10 cellular contexts compared by ENCODE assay signal in the genomic region with DNA sequence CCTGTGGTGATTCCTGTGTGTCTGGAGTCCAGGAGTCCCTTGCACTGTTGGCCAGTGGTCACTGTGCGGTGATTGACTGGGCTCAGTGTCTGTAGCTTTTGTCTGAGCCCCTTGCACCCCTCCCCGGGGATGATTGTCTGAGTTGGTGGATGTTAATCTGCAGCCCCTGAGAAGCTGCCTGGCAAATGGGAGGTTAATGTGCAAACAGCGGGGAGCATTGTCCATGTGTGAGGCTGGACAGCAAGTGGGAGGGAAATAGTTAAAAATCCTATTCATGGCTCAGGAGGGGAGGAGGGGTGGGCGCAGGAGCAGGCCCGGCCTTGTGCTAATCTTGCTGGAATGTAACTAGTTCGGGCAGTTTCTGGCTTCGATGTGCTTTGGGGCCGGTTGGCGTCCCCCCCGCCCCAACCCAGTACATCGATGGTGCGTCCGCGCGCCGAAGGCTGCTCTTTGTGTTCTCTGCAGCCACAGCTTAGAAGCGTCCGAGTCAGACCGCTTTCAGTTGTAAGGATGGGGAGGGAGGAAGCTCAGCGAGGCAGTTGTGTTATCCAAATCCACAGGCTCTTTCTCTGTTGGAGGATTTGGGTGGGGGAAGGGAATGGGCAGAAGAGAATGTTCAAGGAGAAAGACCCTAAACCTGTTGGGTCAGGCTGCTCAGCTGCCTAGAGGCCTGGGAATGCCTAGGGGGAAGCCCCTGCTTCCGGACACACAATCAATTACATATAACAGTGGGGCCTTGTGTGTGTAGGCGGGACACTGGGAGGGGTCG.
DNase-seq lines count a peak whose midpoint lies in the region; ATAC-seq and TF ChIP-seq lines count a peak whose summit lies in the region.
"Had no signal": no experiment of that assay in that cellular context is flagged by ENCODE, and none has a peak within 500 bp of the region (broad histone marks: within the 10 kb centered on the region; RNA-seq: fewer than 3 reads in every experiment).

No MANE protein-coding gene starts in this region.

- 39 to 48% (median 42%) methylated on average over 23 of the region's 23 CpGs for WGBS in psoas muscle, 3 donors

- no peaks in the 10 kb centered on the region for H3K9me3 Mint-ChIP-seq in WTC11

- H3K4me1 Mint-ChIP-seq in WTC11, result peaks cover 94% of the 10 kb centered on the region

- TF ChIP-seq CTCF in WTC11 (IDR thresholded peaks at IDR 0.05) (no peak), psoas muscle (IDR thresholded peaks at IDR 0.05) (no peak)

- intact Hi-C loops in left ventricle myocardium superior (cut with micrococcal nuclease) (no loop called here), psoas muscle (cut with DNase I) (no loop called here)

- no peaks in the 10 kb centered on the region for H3K36me3 ChIP-seq in psoas muscle (ENCODE audit: insufficient read depth in 1 of 2, low read depth in 1 of 2)

- no peaks in the 10 kb centered on the region for H3K9me3 ChIP-seq in psoas muscle

- peak overlapping the region; percentile 11 for H3K4me3 ChIP-seq in psoas muscle

- H3K27me3 ChIP-seq in psoas muscle (ENCODE audit: insufficient read depth in 3 of 3, low read length in 2 of 3), result no peaks in the 10 kb centered on the region

- H3K36me3 Mint-ChIP-seq in WTC11, result 0 out of 2 replicates have a peak, but pooled peaks cover 5% of the 10 kb centered on the region

- ATAC-seq in WTC11 (peak; percentile 61), left ventricle myocardium superior (peak; percentile 31), psoas muscle (peak in 1 of 4 donors; percentile 19), HG02571 (IDR thresholded peaks at IDR 0.05; ENCODE audit: unreplicated experiment) (no peak), HG02885 (IDR thresholded peaks at IDR 0.05; ENCODE audit: poor library complexity, unreplicated experiment) (no peak)

- H3K27me3 Mint-ChIP-seq in WTC11 (ENCODE audit: low read depth), result no peaks in the 10 kb centered on the region

- H3K4me1 ChIP-seq in psoas muscle, result peaks cover 25% of the 10 kb centered on the region

- CTCF ChIA-PET in WTC11 (lab: Charles Lee), result interaction anchor here (0.5 to 4.5 kb wide), 20 partner anchors 8 to 330 kb away, joined by 3 to 45 read pairs (median 6); a partner anchor contains a TSS

- no peak overlapping the region for H3K27ac ChIP-seq in psoas muscle

- H3K4me3 Mint-ChIP-seq in WTC11, result peak overlapping the region; percentile 68

- POLR2A ChIA-PET in WTC11 (lab: Charles Lee), result interaction anchor here (0.6 to 3.3 kb wide), 14 partner anchors 9 to 349 kb away, joined by 3 to 34 read pairs (median 5); no protein-coding TSS in a partner anchor

- peak overlapping the region; percentile 100 for H3K27ac Mint-ChIP-seq in WTC11

- DNase-seq in EL, result peak; percentile 71
- peak; percentile 85 for DNase-seq in WTC11 (ENCODE audit: low spot score)
- DNase-seq in left ventricle myocardium superior, result no peak
- DNase-seq in psoas muscle, result no peak
- DNase-seq in HUDEP-2 (lab: John Stamatoyannopoulos, UW; ENCODE audit: unreplicated experiment in 76 of 76), result no peak
- no peak for DNase-seq in effector CD4-positive, alpha-beta T cell
- DNase-seq: activated T-cell treated with anti-CD3 and anti-CD28 coated beads for 4 hours; stimulated activated CD4-positive, alpha-beta T cell treated with anti-CD3 and anti-CD28 coated beads, Interleukin-2, amount 100 ng/mL, for 24 hours had no signal

TF ChIP-seq in WTC11, 78 proteins besides CTCF, POLR2A, EP300 and RAD21 (continues in another document):
- TF ChIP-seq SMAD4 (CRISPR knock-in tag; IDR thresholded peaks at IDR 0.05) (no peak), HMGA2 (CRISPR knock-in tag; IDR thresholded peaks at IDR 0.05) (no peak), SMAD3 (CRISPR knock-in tag; IDR thresholded peaks at IDR 0.05; ENCODE audit: borderline replicate concordance) (no peak), CREB1 (CRISPR knock-in tag; IDR thresholded peaks at IDR 0.05) (no peak), NFATC4 (CRISPR knock-in tag; IDR thresholded peaks at IDR 0.05) (no peak), EMX1 (CRISPR knock-in tag; IDR thresholded peaks at IDR 0.05) (no peak), JUN (CRISPR knock-in tag; IDR thresholded peaks at IDR 0.05) (no peak), PRRX2 (CRISPR knock-in tag; IDR thresholded peaks at IDR 0.05) (no peak), OVOL2 (CRISPR knock-in tag; IDR thresholded peaks at IDR 0.05; ENCODE audit: borderline replicate concordance) (no peak), ATF1 (CRISPR knock-in tag; IDR thresholded peaks at IDR 0.05) (no peak), IRF2 (CRISPR knock-in tag; IDR thresholded peaks at IDR 0.05; ENCODE audit: borderline replicate concordance, low read depth) (no peak), MXD4 (CRISPR knock-in tag; IDR thresholded peaks at IDR 0.05; ENCODE audit: borderline replicate concordance) (no peak), FOXJ3 (CRISPR knock-in tag; IDR thresholded peaks at IDR 0.05; ENCODE audit: borderline replicate concordance) (no peak), FOXP1 (CRISPR knock-in tag; IDR thresholded peaks at IDR 0.05; ENCODE audit: borderline replicate concordance) (no peak), ELF4 (CRISPR knock-in tag; IDR thresholded peaks at IDR 0.05; ENCODE audit: low read depth) (no peak), GRHL2 (CRISPR knock-in tag; IDR thresholded peaks at IDR 0.05; ENCODE audit: insufficient replicate concordance, severe bottlenecking) (no peak), TEAD1 (CRISPR knock-in tag; IDR thresholded peaks at IDR 0.05) (peak; percentile 93; the same call in 1 of the 2 replicates), RORB (CRISPR knock-in tag; IDR thresholded peaks at IDR 0.05) (no peak), JAZF1 (CRISPR knock-in tag; IDR thresholded peaks at IDR 0.05) (no peak), ZNF138 (CRISPR knock-in tag; conservative IDR thresholded peaks at IDR 0.05) (no peak), ZNF423 (CRISPR knock-in tag; IDR thresholded peaks at IDR 0.05) (peak; percentile 54; the same call in 1 of the 2 replicates)
- TF ChIP-seq, protein P1, sequence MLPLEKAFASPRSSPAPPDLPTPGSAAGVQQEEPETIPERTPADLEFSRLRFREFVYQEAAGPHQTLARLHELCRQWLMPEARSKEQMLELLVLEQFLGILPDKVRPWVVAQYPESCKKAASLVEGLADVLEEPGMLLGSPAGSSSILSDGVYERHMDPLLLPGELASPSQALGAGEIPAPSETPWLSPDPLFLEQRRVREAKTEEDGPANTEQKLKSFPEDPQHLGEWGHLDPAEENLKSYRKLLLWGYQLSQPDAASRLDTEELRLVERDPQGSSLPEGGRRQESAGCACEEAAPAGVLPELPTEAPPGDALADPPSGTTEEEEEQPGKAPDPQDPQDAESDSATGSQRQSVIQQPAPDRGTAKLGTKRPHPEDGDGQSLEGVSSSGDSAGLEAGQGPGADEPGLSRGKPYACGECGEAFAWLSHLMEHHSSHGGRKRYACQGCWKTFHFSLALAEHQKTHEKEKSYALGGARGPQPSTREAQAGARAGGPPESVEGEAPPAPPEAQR (CRISPR knock-in tag; IDR thresholded peaks at IDR 0.05), result no peak
- TF ChIP-seq, protein P2, sequence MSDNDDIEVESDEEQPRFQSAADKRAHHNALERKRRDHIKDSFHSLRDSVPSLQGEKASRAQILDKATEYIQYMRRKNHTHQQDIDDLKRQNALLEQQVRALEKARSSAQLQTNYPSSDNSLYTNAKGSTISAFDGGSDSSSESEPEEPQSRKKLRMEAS (CRISPR knock-in tag; IDR thresholded peaks at IDR 0.05), result peak; percentile 64; the same call in 1 of the 2 replicates
- TF ChIP-seq, protein P3, sequence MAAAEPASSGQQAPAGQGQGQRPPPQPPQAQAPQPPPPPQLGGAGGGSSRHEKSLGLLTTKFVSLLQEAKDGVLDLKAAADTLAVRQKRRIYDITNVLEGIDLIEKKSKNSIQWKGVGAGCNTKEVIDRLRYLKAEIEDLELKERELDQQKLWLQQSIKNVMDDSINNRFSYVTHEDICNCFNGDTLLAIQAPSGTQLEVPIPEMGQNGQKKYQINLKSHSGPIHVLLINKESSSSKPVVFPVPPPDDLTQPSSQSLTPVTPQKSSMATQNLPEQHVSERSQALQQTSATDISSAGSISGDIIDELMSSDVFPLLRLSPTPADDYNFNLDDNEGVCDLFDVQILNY (CRISPR knock-in tag; IDR thresholded peaks at IDR 0.05), result 0 out of 2 replicates have a peak, but pooled peaks have one; percentile 43
- TF ChIP-seq, protein P4, sequence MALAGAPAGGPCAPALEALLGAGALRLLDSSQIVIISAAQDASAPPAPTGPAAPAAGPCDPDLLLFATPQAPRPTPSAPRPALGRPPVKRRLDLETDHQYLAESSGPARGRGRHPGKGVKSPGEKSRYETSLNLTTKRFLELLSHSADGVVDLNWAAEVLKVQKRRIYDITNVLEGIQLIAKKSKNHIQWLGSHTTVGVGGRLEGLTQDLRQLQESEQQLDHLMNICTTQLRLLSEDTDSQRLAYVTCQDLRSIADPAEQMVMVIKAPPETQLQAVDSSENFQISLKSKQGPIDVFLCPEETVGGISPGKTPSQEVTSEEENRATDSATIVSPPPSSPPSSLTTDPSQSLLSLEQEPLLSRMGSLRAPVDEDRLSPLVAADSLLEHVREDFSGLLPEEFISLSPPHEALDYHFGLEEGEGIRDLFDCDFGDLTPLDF (CRISPR knock-in tag; IDR thresholded peaks at IDR 0.05), result 0 out of 2 replicates have a peak, but pooled peaks have one; percentile 20
- TF ChIP-seq, protein P5, sequence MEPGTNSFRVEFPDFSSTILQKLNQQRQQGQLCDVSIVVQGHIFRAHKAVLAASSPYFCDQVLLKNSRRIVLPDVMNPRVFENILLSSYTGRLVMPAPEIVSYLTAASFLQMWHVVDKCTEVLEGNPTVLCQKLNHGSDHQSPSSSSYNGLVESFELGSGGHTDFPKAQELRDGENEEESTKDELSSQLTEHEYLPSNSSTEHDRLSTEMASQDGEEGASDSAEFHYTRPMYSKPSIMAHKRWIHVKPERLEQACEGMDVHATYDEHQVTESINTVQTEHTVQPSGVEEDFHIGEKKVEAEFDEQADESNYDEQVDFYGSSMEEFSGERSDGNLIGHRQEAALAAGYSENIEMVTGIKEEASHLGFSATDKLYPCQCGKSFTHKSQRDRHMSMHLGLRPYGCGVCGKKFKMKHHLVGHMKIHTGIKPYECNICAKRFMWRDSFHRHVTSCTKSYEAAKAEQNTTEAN (CRISPR knock-in tag; IDR thresholded peaks at IDR 0.05), result no peak
- TF ChIP-seq, protein P6, sequence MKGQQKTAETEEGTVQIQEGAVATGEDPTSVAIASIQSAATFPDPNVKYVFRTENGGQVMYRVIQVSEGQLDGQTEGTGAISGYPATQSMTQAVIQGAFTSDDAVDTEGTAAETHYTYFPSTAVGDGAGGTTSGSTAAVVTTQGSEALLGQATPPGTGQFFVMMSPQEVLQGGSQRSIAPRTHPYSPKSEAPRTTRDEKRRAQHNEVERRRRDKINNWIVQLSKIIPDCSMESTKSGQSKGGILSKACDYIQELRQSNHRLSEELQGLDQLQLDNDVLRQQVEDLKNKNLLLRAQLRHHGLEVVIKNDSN (CRISPR knock-in tag; IDR thresholded peaks at IDR 0.05), result peak; percentile 48; the same call in 1 of the 2 replicates

Comparison
In these comparisons a context has a peak if more than half of its experiments do, and no peak if none do; other contexts are left out.
1. DNase-seq: peak in EL (single experiment) and WTC11 (single experiment); none in left ventricle myocardium superior (single experiment), psoas muscle (0 of 2), HUDEP-2 (0 of 76) and effector CD4-positive, alpha-beta T cell (single experiment).
2. ATAC-seq: peak in WTC11 (single experiment) and left ventricle myocardium superior (single experiment); none in HG02571 (single experiment) and HG02885 (single experiment).